In genomic region chr12:1529862-1530591, GRCh38 we compare ENCODE assay signal across 8 cellular contexts.
DNase-seq lines count a peak whose midpoint lies in the region; ATAC-seq and TF ChIP-seq lines count a peak whose summit lies in the region.

No MANE protein-coding gene starts in this region.

- H3K9me3 ChIP-seq in CD4-positive, alpha-beta T cell (ENCODE audit: control insufficient read depth, low read length) = no peaks in the 10 kb centered on the region
- H3K9me3 ChIP-seq in HUES64 (ENCODE audit: insufficient read depth, low read depth, low read length) (no peaks in the 10 kb centered on the region), mammary epithelial cell (replicated peaks; ENCODE audit: insufficient read depth, low read length) (no peaks in the 10 kb centered on the region), right lobe of liver (no peaks in the 10 kb centered on the region), upper lobe of right lung (no peaks in the 10 kb centered on the region)

- H3K4me2 ChIP-seq in mammary epithelial cell (ENCODE audit: insufficient read depth, low read depth, low read length) = peak overlapping the region; percentile 95

- no peaks in the 10 kb centered on the region for H4K20me1 ChIP-seq in mammary epithelial cell (ENCODE audit: insufficient read depth, low read length)

- peaks cover 80% of the 10 kb centered on the region for H3K27me3 ChIP-seq in CD4-positive, alpha-beta T cell (ENCODE audit: control insufficient read depth, insufficient read depth, low read length)
- peaks cover 81% of the 10 kb centered on the region for H3K27me3 ChIP-seq in HUES64 (ENCODE audit: insufficient read depth, low read length)
- H3K27me3 ChIP-seq in mammary epithelial cell (ENCODE audit: insufficient read depth, low read length) = no peaks in the 10 kb centered on the region
- peaks cover 0 to 8% of the 10 kb centered on the region in 2 donors for H3K27me3 ChIP-seq in right lobe of liver
- peaks cover 30% of the 10 kb centered on the region for H3K27me3 ChIP-seq in upper lobe of right lung

- H3K27ac ChIP-seq in CD4-positive, alpha-beta T cell (ENCODE audit: low read depth, low read length) = no peak overlapping the region
- no peak overlapping the region for H3K27ac ChIP-seq in HUES64 (ENCODE audit: low read depth, low read length)
- H3K27ac ChIP-seq in mammary epithelial cell (ENCODE audit: insufficient read depth, low read depth, low read length) = no peak overlapping the region
- no peak overlapping the region for H3K27ac ChIP-seq in right lobe of liver
- H3K27ac ChIP-seq in upper lobe of right lung = no peak overlapping the region

- no peaks in the 10 kb centered on the region for H3K36me3 ChIP-seq in HUES64 (ENCODE audit: insufficient read depth, low read length)
- H3K36me3 ChIP-seq in mammary epithelial cell (ENCODE audit: insufficient read depth, low read length) = no peaks in the 10 kb centered on the region
- no peaks in the 10 kb centered on the region for H3K36me3 ChIP-seq in right lobe of liver
- H3K36me3 ChIP-seq in upper lobe of right lung = no peaks in the 10 kb centered on the region

- 1% methylated on average over 101 of the region's 101 CpGs for WGBS in HUES64
- 22% methylated on average over 3 of the region's 101 CpGs for WGBS in mammary epithelial cell (ENCODE audit: low coverage, missing lambda C conversion rate)
- whole genome bisulfite sequencing in right lobe of liver (ENCODE audit: insufficient coverage, low coverage, low lambda C conversion rate, missing lambda C conversion rate) = no CpG with 5 or more reads among the region's 101 CpGs

- H3K79me2 ChIP-seq in mammary epithelial cell (ENCODE audit: insufficient read depth, low read length) = peaks cover 34% of the 10 kb centered on the region

- in situ Hi-C loops in mammary epithelial cell (cut with MboI; ENCODE audit: low sequenced_read_pairs in 2 of 2) = no loop called here

- peak overlapping the region; percentile 84 for H2AFZ ChIP-seq in mammary epithelial cell (ENCODE audit: low read depth, low read length)

- no peak for ATAC-seq in CD4-positive, alpha-beta T cell (ENCODE audit: poor library complexity)
- ATAC-seq in right lobe of liver (peak; percentile 15 to 49 (median 29)), upper lobe of right lung (peak; percentile 42), HG03439 (IDR thresholded peaks at IDR 0.05; ENCODE audit: unreplicated experiment) (no peak)

- no peak for TF ChIP-seq POLR2A in right lobe of liver (IDR thresholded peaks at IDR 0.05)

- dilution Hi-C loops in mammary epithelial cell (cut with HindIII; ENCODE audit: low sequenced_read_pairs) = no loop called here

- no peaks in the 10 kb centered on the region for H3K9me3 Mint-ChIP-seq in CD4-positive, alpha-beta T cell

- BruUV-seq in mammary epithelial cell (replicated peaks; lab: Mats Ljungman, UMichigan) = no TSS peak

- peaks cover 28% of the 10 kb centered on the region for H3K4me1 Mint-ChIP-seq in CD4-positive, alpha-beta T cell (ENCODE audit: low read depth)

- H3K4me1 ChIP-seq in HUES64 (ENCODE audit: insufficient read depth, low read length) = no peaks in the 10 kb centered on the region
- peaks cover 19% of the 10 kb centered on the region for H3K4me1 ChIP-seq in mammary epithelial cell (ENCODE audit: insufficient read depth, low read length)
- peaks cover 0 to 6% (median 0%) of the 10 kb centered on the region in 4 donors for H3K4me1 ChIP-seq in right lobe of liver
- H3K4me1 ChIP-seq in upper lobe of right lung = peaks cover 4% of the 10 kb centered on the region

- no peak for TF ChIP-seq CTCF in CD4-positive, alpha-beta T cell (IDR thresholded peaks at IDR 0.05)
- TF ChIP-seq CTCF in mammary epithelial cell (conservative IDR thresholded peaks at IDR 0.05 in 1 of 2, IDR thresholded peaks at IDR 0.05 in 1 of 2; ENCODE audit: extremely low read depth in 1 of 2, insufficient read depth in 1 of 2, low read depth in 1 of 2, low read length in 2 of 2) = no peak
- TF ChIP-seq CTCF in right lobe of liver (IDR thresholded peaks at IDR 0.05) = no peak
- no peak for TF ChIP-seq CTCF in upper lobe of right lung (IDR thresholded peaks at IDR 0.05)

- peak in 1 of 10 experiments; percentile 7 for DNase-seq in CD4-positive, alpha-beta T cell
- DNase-seq in mammary epithelial cell = no peak
- DNase-seq in right lobe of liver = no peak
- DNase-seq in upper lobe of right lung = peak; percentile 60
- DNase-seq in SK-N-DZ (ENCODE audit: low spot score) = no peak
- DNase-seq in SHP77 (lab: John Stamatoyannopoulos, UW) = no peak

- H3K36me3 Mint-ChIP-seq in CD4-positive, alpha-beta T cell (ENCODE audit: low read depth) = no peaks in the 10 kb centered on the region

- CTCF ChIA-PET in CD4-positive, alpha-beta T cell (lab: Charles Lee) = no interaction called here
- CTCF ChIA-PET in mammary epithelial cell (lab: Charles Lee; ENCODE audit: low non-redundant PET) = no interaction called here

- H3K4me3 ChIP-seq in HUES64 (ENCODE audit: low read length) (peak overlapping the region; percentile 49), mammary epithelial cell (replicated peaks in 1 of 3; ENCODE audit: insufficient read depth in 1 of 3, low read depth in 2 of 3, low read length in 3 of 3) (peak overlapping the region in 2 of 3 experiments; percentile 43 to 60), right lobe of liver (peak overlapping the region in 2 of 3 donors; percentile 14 to 47), upper lobe of right lung (peak overlapping the region; percentile 42)

- POLR2A ChIA-PET in CD4-positive, alpha-beta T cell (lab: Charles Lee) = interaction anchor here (0.6 kb wide), 1 partner anchor 160 kb away, joined by 3 read pairs; no protein-coding TSS in a partner anchor

- peaks cover 74% of the 10 kb centered on the region for H3K27me3 Mint-ChIP-seq in CD4-positive, alpha-beta T cell

- intact Hi-C loops in CD4-positive, alpha-beta T cell (cut with DNase I, micrococcal nuclease) = no loop called here
- intact Hi-C loops in mammary epithelial cell (cut with micrococcal nuclease) (loop anchor here (5.0 kb wide), 1 partner anchor 53 kb away; no protein-coding TSS in a partner anchor), right lobe of liver (cut with DNase I) (no loop called here), upper lobe of right lung (cut with DNase I) (no loop called here)

- H3K4me3 Mint-ChIP-seq in CD4-positive, alpha-beta T cell = peak overlapping the region; percentile 91

- H3K9ac ChIP-seq in HUES64 (ENCODE audit: low read depth, low read length) = peak overlapping the region; percentile 49
- peak overlapping the region; percentile 40 for H3K9ac ChIP-seq in mammary epithelial cell (ENCODE audit: insufficient read depth, low read length)

- no peak overlapping the region for H3K27ac Mint-ChIP-seq in CD4-positive, alpha-beta T cell

Comparison
In these comparisons a context has a peak if more than half of its experiments do, and no peak if none do; other contexts are left out.
1. ATAC-seq: peak in right lobe of liver (4 of 4) and upper lobe of right lung (single experiment); none in CD4-positive, alpha-beta T cell (single experiment) and HG03439 (single experiment).
2. Peak in every context shown above with its lines, with median percentiles within 50 percentile points of each other: H3K4me3 ChIP-seq.